In genomic region chr12:103503546-103504480, GRCh38 we compare ENCODE assay signal across 10 cellular contexts. TPM values are rescaled to one million over a fixed set of nuclear protein-coding genes. Genes with fewer than 3 reads are reported as not detected.
DNase-seq lines count a peak whose midpoint lies in the region; ATAC-seq, FAIRE-seq and TF ChIP-seq lines count a peak whose summit lies in the region.
"Had no signal": no experiment of that assay in that cellular context is flagged by ENCODE, and none has a peak within 500 bp of the region (broad histone marks: within the 10 kb centered on the region; RNA-seq: fewer than 3 reads in every experiment).

No MANE protein-coding gene starts in this region.

- H3K36me3 Mint-ChIP-seq in memory B cell = no peaks in the 10 kb centered on the region

- H3K4me3 ChIP-seq in OCI-LY7 (ENCODE audit: low read depth, low read length, poor library complexity, severe bottlenecking) (no peak overlapping the region), sigmoid colon (no peak overlapping the region)

- no peak overlapping the region for H3K27ac Mint-ChIP-seq in memory B cell

- BruUV-seq in OCI-LY7 (replicated peaks; lab: Mats Ljungman, UMichigan) = no TSS peak

- no peaks in the 10 kb centered on the region for H3K9me3 ChIP-seq in OCI-LY7 (ENCODE audit: low read length)
- no peaks in the 10 kb centered on the region for H3K9me3 ChIP-seq in sigmoid colon

- H3K4me1 Mint-ChIP-seq in memory B cell = peaks cover 22% of the 10 kb centered on the region

- H3K27ac ChIP-seq in OCI-LY7 (ENCODE audit: low read depth, low read length, poor library complexity, severe bottlenecking) (no peak overlapping the region), sigmoid colon (no peak overlapping the region)

- H3K36me3 ChIP-seq in OCI-LY7 (ENCODE audit: insufficient read depth, low read length) (no peaks in the 10 kb centered on the region), sigmoid colon (no peaks in the 10 kb centered on the region)

- DNase-seq in GM12891 (ENCODE audit: insufficient read length, low spot score) (peak; percentile 25), OCI-LY7 (ENCODE audit: low spot score) (peak; percentile 70), memory B cell (ENCODE audit: low spot score in 2 of 2) (peak; percentile 69 to 73), GM19240 (ENCODE audit: insufficient read length, low spot score) (no peak), NCI-H526 treated with DMSO at 0.1 percent for 48 hours (lab: John Stamatoyannopoulos, UW) (no peak), sigmoid colon (no peak)
- peak; percentile 46 for DNase-seq in activated naive CD4-positive, alpha-beta T cell treated with Interleukin-2 at 50 U/mL for 16 hours

- no peak overlapping the region for H3K4me3 Mint-ChIP-seq in memory B cell

- TF ChIP-seq POLR2A in GM12891 (IDR thresholded peaks at IDR 0.05; ENCODE audit: low read depth, low read length) (no peak), sigmoid colon (IDR thresholded peaks at IDR 0.05) (no peak)

- H3K9me3 Mint-ChIP-seq in memory B cell = no peaks in the 10 kb centered on the region

- FAIRE-seq in GM12891 (lab: Jason Lieb, UNC) = peak; percentile 86

- H4K20me1 ChIP-seq in OCI-LY7 (ENCODE audit: insufficient read depth, low read length) = no peaks in the 10 kb centered on the region

- no peaks in the 10 kb centered on the region for H3K27me3 ChIP-seq in sigmoid colon

- CTCF ChIA-PET in OCI-LY7 (lab: Charles Lee; ENCODE audit: unreplicated experiment) = interaction anchor here (0.6 kb wide), 1 partner anchor 35 kb away, joined by 3 read pairs; no protein-coding TSS in a partner anchor

- intact Hi-C loops in OCI-LY7 (cut with micrococcal nuclease; ENCODE audit: unreplicated experiment) (loop anchor here (1.0 to 2.0 kb wide), 2 partner anchors 178 to 555 kb away; no protein-coding TSS in a partner anchor), sigmoid colon (cut with DNase I) (no loop called here)

- POLR2A ChIA-PET in OCI-LY7 (lab: Charles Lee) = no interaction called here

- H3K79me2 ChIP-seq in OCI-LY7 (ENCODE audit: insufficient read depth, low read depth, low read length) = no peaks in the 10 kb centered on the region

- no peaks in the 10 kb centered on the region for H3K27me3 Mint-ChIP-seq in memory B cell

- ATAC-seq in memory B cell (ENCODE audit: low read depth) (peak; percentile 88), GM18861 (IDR thresholded peaks at IDR 0.05; ENCODE audit: unreplicated experiment) (no peak)

- H2AFZ ChIP-seq in OCI-LY7 (ENCODE audit: low read length) = no peak overlapping the region

- TF ChIP-seq EP300 in sigmoid colon (IDR thresholded peaks at IDR 0.05) = no peak

- no peaks in the 10 kb centered on the region for H3K9me2 ChIP-seq in OCI-LY7 (ENCODE audit: insufficient read depth, low read length)

- no peak overlapping the region for H3K4me2 ChIP-seq in OCI-LY7 (ENCODE audit: low read length)

- H3K4me1 ChIP-seq in OCI-LY7 (ENCODE audit: insufficient read depth, low read length, poor library complexity, severe bottlenecking) = no peaks in the 10 kb centered on the region
- no peaks in the 10 kb centered on the region for H3K4me1 ChIP-seq in sigmoid colon

- 74 to 81% methylated on average over 14 of the region's 14 CpGs for WGBS in sigmoid colon, 2 donors

- TF ChIP-seq CTCF in OCI-LY7 (conservative IDR thresholded peaks at IDR 0.05; ENCODE audit: low read length) (peak; percentile 81), sigmoid colon (IDR thresholded peaks at IDR 0.05) (no peak)

TF ChIP-seq in GM12891, 5 proteins besides CTCF, POLR2A, EP300 and RAD21:
- TF ChIP-seq POLR2AphosphoS5 (IDR thresholded peaks at IDR 0.05; ENCODE audit: low read depth, low read length) (no peak), POU2F2 (IDR thresholded peaks at IDR 0.05; ENCODE audit: low read depth, low read length) (no peak), PAX5 (IDR thresholded peaks at IDR 0.05; ENCODE audit: insufficient read depth, low read length, severe bottlenecking) (no peak), TAF1 (IDR thresholded peaks at IDR 0.05; ENCODE audit: low read depth, low read length) (no peak), SPI1 (IDR thresholded peaks at IDR 0.05; ENCODE audit: low read depth, low read length) (no peak)

RNA-seq across cellular contexts. Expression of gene C12orf42, which starts 8.0 kb away (rescaled TPM):
- 0.51 TPM for polyA plus RNA-seq in GM12891 (2012; ENCODE audit: low read depth, missing spikeins)
- 0.72 and 1.2 TPM in 2 replicates for total RNA-seq in OCI-LY7 (2014; rRNA removed; shearing (Covaris generic))
- total RNA-seq in OCI-LY7 (2022) (0.70 TPM in 1 of 2 replicates, not detected in the other), sigmoid colon (not detected)
- polyA plus RNA-seq in sigmoid colon = under 1 TPM in 1 of 3 donors, not detected in 2; 0.93 TPM
- total RNA-seq: RPMI7951 had no signal
- polyA plus RNA-seq: urinary bladder had no signal

Comparison
In these comparisons a context has a peak if more than half of its experiments do, and no peak if none do; other contexts are left out.
1. DNase-seq: peak in GM12891 (single experiment), OCI-LY7 (single experiment), activated naive CD4-positive, alpha-beta T cell treated with Interleukin-2 at 50 U/mL for 16 hours (single experiment) and memory B cell (2 of 2); none in GM19240 (single experiment), NCI-H526 treated with DMSO at 0.1 percent for 48 hours (single experiment) and sigmoid colon (single experiment).